In the genomic region with DNA sequence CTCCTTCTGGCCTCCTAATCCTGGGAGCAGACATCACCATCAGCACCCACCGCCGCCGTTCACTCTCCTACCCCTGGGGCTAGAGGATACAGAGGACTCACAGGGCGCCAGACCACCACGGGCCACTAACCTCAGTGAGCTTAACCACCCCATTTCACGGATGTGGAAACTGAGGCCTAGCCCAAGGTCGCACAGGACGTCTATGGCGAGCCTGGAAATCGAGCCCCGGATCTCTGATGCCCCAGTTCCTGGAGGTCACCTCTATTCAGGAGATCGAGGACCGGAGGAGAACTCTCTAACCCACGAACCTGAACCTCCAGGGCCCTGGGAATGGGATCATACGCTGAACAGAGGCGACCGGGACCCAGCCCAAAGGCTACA, we compare ENCODE assay signal across 8 cellular contexts. TPM values are rescaled to one million over a fixed set of nuclear protein-coding genes. Genes with fewer than 3 reads are reported as not detected.
DNase-seq lines count a peak whose midpoint lies in the region; ATAC-seq and TF ChIP-seq lines count a peak whose summit lies in the region.

No MANE protein-coding gene starts in this region.

- no peaks in the 10 kb centered on the region for H3K9me3 Mint-ChIP-seq in HFFc6

- H3K27ac Mint-ChIP-seq in HFFc6, result peak overlapping the region; percentile 79

- peak overlapping the region; percentile 96 for H3K4me3 ChIP-seq in AG04449 (ENCODE audit: low read depth, low read length)
- H3K4me3 ChIP-seq in adrenal gland, result peak overlapping the region; percentile 38 to 93 (median 69)
- H3K4me3 ChIP-seq in thoracic aorta, result peak overlapping the region; percentile 77

- POLR2A ChIA-PET in AG04449 (lab: Yijun Ruan, JAX), result interaction anchor here (1.5 kb wide), 1 partner anchor 111 kb away, joined by 3 read pairs; no protein-coding TSS in a partner anchor

- H3K27me3 ChIP-seq in adrenal gland, result no peaks in the 10 kb centered on the region
- no peaks in the 10 kb centered on the region for H3K27me3 ChIP-seq in thoracic aorta (replicated peaks; ENCODE audit: insufficient read depth)

- peak overlapping the region; percentile 94 for H3K4me3 Mint-ChIP-seq in HFFc6

- CTCF ChIA-PET in AG04449 (lab: Yijun Ruan, JAX), result interaction anchor here (1.0 to 18.1 kb wide), 9 partner anchors 10 to 181 kb away, joined by 3 to 421 read pairs (median 115); a partner anchor contains a TSS

- 0 to 6% (median 2%) methylated on average over 6 to 17 of the region's 17 CpGs for WGBS in adrenal gland, 4 donors

- no peaks in the 10 kb centered on the region for H3K9me3 ChIP-seq in adrenal gland (replicated peaks in 1 of 3)
- no peaks in the 10 kb centered on the region for H3K9me3 ChIP-seq in thoracic aorta

- TF ChIP-seq POLR2A in adrenal gland (IDR thresholded peaks at IDR 0.05), result no peak

- no peaks in the 10 kb centered on the region; the same call in none of the 2 replicates for H3K27me3 Mint-ChIP-seq in HFFc6 (ENCODE audit: insufficient read depth)

- TF ChIP-seq CTCF in AG04449 (IDR thresholded peaks at IDR 0.05; ENCODE audit: insufficient read depth, low read length, missing control alignments), result no peak
- TF ChIP-seq CTCF in HFFc6 (IDR thresholded peaks at IDR 0.05), result no peak
- no peak for TF ChIP-seq CTCF in adrenal gland (IDR thresholded peaks at IDR 0.05)
- no peak for TF ChIP-seq CTCF in thoracic aorta (IDR thresholded peaks at IDR 0.05)

- H3K36me3 ChIP-seq in adrenal gland (replicated peaks in 1 of 2) (no peaks in the 10 kb centered on the region), thoracic aorta (no peaks in the 10 kb centered on the region)

- peaks cover 7% of the 10 kb centered on the region for H3K36me3 Mint-ChIP-seq in HFFc6 (ENCODE audit: low read depth)

- peaks cover 22% of the 10 kb centered on the region for H3K4me1 Mint-ChIP-seq in HFFc6 (ENCODE audit: low read depth)

- DNase-seq in AG04449 (ENCODE audit: low read depth, low spot score) (no peak), HFFc6 (no peak), adrenal gland (peak in 3 of 7 donors; percentile 19 to 31 (median 21)), left colon (no peak), thoracic aorta (ENCODE audit: low spot score) (no peak), NCI-H226 (no peak), foreskin melanocyte (no peak)

- intact Hi-C loops in adrenal gland (cut with DNase I) (no loop called here), left colon (cut with DNase I, micrococcal nuclease) (no loop called here)

- H3K27ac ChIP-seq in adrenal gland, result peak overlapping the region in 3 of 5 donors; percentile 41 to 74 (median 67)
- H3K27ac ChIP-seq in thoracic aorta, result peak overlapping the region; percentile 7 to 44

- ATAC-seq in left colon (peak; percentile 16), thoracic aorta (ENCODE audit: insufficient number of reproducible peaks, low FRiP score, low read depth) (no peak), GM19395 (IDR thresholded peaks at IDR 0.05; ENCODE audit: unreplicated experiment) (no peak)

- H3K4me1 ChIP-seq in adrenal gland (replicated peaks in 1 of 2) (peaks cover 8 to 18% of the 10 kb centered on the region in 2 donors), thoracic aorta (ENCODE audit: control insufficient read depth in 1 of 2, low read depth in 2 of 2) (peaks cover 6 to 9% of the 10 kb centered on the region in 2 donors)

RNA-seq across cellular contexts. Expression of a gene that starts 0.3 kb away (rescaled TPM):
- total RNA-seq in HFFc6 (2021; fragmentation: NEBNext Ultra II Directional; extraction: Animal tissue kit (Norgen Biotek cat#: 25700)), result 10 to 100 TPM; 43.6 to 72.9 (median 58.4) TPM
- total RNA-seq in adrenal gland (10 to 100 TPM; 35.6 to 89.0 (median 53.7) TPM), left colon (10 to 100 TPM; 28.6 to 47.4 TPM), thoracic aorta (10 to 100 TPM; 19.5 to 33.5 TPM)
- polyA plus RNA-seq in adrenal gland, result 10 to 100 TPM; 23.9 to 72.5 (median 48.8) TPM

RNA-seq across cellular contexts. Expression of a gene that starts 7.2 kb away (rescaled TPM):
- not detected for total RNA-seq in HFFc6 (2021; fragmentation: NEBNext Ultra II Directional; extraction: Animal tissue kit (Norgen Biotek cat#: 25700))
- under 1 TPM in 1 of 8 donors, not detected in 7; 0.30 TPM for total RNA-seq in adrenal gland
- polyA plus RNA-seq in adrenal gland, result not detected
- not detected for total RNA-seq in left colon
- total RNA-seq in thoracic aorta, result not detected

RNA-seq across cellular contexts. Expression of a gene that starts 14.7 kb away (rescaled TPM):
- 1 to 10 TPM; 3.1 to 4.7 (median 4.3) TPM for total RNA-seq in HFFc6 (2021; fragmentation: NEBNext Ultra II Directional; extraction: Animal tissue kit (Norgen Biotek cat#: 25700))
- total RNA-seq in adrenal gland (10 to 100 TPM in 7 of 8 donors, 1 to 10 TPM in 1; 6.8 to 32.3 (median 26.4) TPM), left colon (1 to 10 TPM; 7.1 to 9.6 TPM), thoracic aorta (10 to 100 TPM; 16.6 to 23.6 TPM)
- polyA plus RNA-seq in adrenal gland, result 10 to 100 TPM in 2 of 3 donors, 1 to 10 TPM in 1; 3.8 to 24.8 (median 14.8) TPM

RNA-seq across cellular contexts. Expression of a gene that starts 37.3 kb away (rescaled TPM):
- 10 to 100 TPM; 34.1 to 46.5 (median 43.3) TPM for total RNA-seq in HFFc6 (2021; fragmentation: NEBNext Ultra II Directional; extraction: Animal tissue kit (Norgen Biotek cat#: 25700))
- total RNA-seq in adrenal gland, result 100 to 1,000 TPM in 2 of 8 donors, 10 to 100 TPM in 6; 38.7 to 108 (median 83.0) TPM
- polyA plus RNA-seq in adrenal gland, result 10 to 100 TPM; 38.0 to 89.4 (median 38.2) TPM
- total RNA-seq in left colon, result 10 to 100 TPM; 27.6 to 47.2 TPM
- 10 to 100 TPM; 22.6 to 45.8 TPM for total RNA-seq in thoracic aorta
